ENCODE assay signal across 25 cellular contexts in genomic region chr6:162485464-162485863, GRCh38.
DNase-seq lines count a peak whose midpoint lies in the region; ATAC-seq and TF ChIP-seq lines count a peak whose summit lies in the region.
"Had no signal": no experiment of that assay in that cellular context is flagged by ENCODE, and none has a peak within 500 bp of the region (broad histone marks: within the 10 kb centered on the region; RNA-seq: fewer than 3 reads in every experiment).

No MANE protein-coding gene starts in this region.

- peak; percentile 41 for DNase-seq in NCI-H146 (lab: John Stamatoyannopoulos, UW)
- DNase-seq in NCI-H146 treated with DMSO at 0.1 percent for 48 hours (lab: John Stamatoyannopoulos, UW; ENCODE audit: unreplicated experiment): no peak
- peak; percentile 31 for DNase-seq in BE2C
- peak; percentile 96 for DNase-seq in SK-N-DZ (ENCODE audit: low spot score)
- no peak for DNase-seq in psoas muscle
- DNase-seq in islet precursor cell: no peak
- DNase-seq in NCI-H187 (lab: John Stamatoyannopoulos, UW): no peak
- DNase-seq: 8988T; activated CD8-positive, alpha-beta memory T cell treated with anti-CD3 and anti-CD28 coated beads, Interleukin-2, amount 10 ng/mL, durations not matched to agents 7 days and 5 days; CD4-positive, alpha-beta T cell; cortex of kidney; EL; foreskin fibroblast; left cardiac atrium; mesenchymal stem cell; naive B cell; NCI-H510A treated with DMSO at 0.1 percent for 48 hours; stimulated activated naive CD4-positive, alpha-beta T cell; WERI-Rb-1 had no signal

- H3K4me3 ChIP-seq in BE2C (ENCODE audit: low read depth, low read length) (peak overlapping the region; percentile 37), psoas muscle (peak overlapping the region; percentile 35)
- H3K4me3 ChIP-seq: breast epithelium, GM12878 had no signal

- TF ChIP-seq CTCF in BE2C (IDR thresholded peaks at IDR 0.05; ENCODE audit: low read depth, low read length) (no peak), psoas muscle (IDR thresholded peaks at IDR 0.05) (no peak)

- H3K4me1 ChIP-seq in BE2C: peaks cover 8% of the 10 kb centered on the region
- peaks cover 3% of the 10 kb centered on the region for H3K4me1 ChIP-seq in psoas muscle
- H3K4me1 ChIP-seq: breast epithelium had no signal

- H3K9me3 ChIP-seq in BE2C (no peaks in the 10 kb centered on the region), psoas muscle (no peaks in the 10 kb centered on the region)
- H3K9me3 ChIP-seq: breast epithelium, neutrophil had no signal

- H3K36me3 ChIP-seq in BE2C (no peaks in the 10 kb centered on the region), psoas muscle (ENCODE audit: insufficient read depth in 1 of 2, low read depth in 1 of 2) (no peaks in the 10 kb centered on the region)
- H3K36me3 ChIP-seq: breast epithelium, neutrophil, WERI-Rb-1 had no signal

- H3K27ac ChIP-seq in psoas muscle: no peak overlapping the region
- H3K27ac ChIP-seq: breast epithelium, neutrophil, RWPE1, WERI-Rb-1 had no signal

- 26 to 40% (median 38%) methylated on average over 2 of the region's 2 CpGs for WGBS in psoas muscle, 3 donors

- intact Hi-C loops in psoas muscle (cut with DNase I): no loop called here

- H3K27me3 ChIP-seq in BE2C (no peaks in the 10 kb centered on the region), psoas muscle (ENCODE audit: insufficient read depth in 3 of 3, low read length in 2 of 3) (no peaks in the 10 kb centered on the region)
- H3K27me3 ChIP-seq: breast epithelium, neutrophil had no signal

- ATAC-seq in psoas muscle (no peak), HG03378 (IDR thresholded peaks at IDR 0.05; ENCODE audit: unreplicated experiment) (no peak)
- ATAC-seq: activated CD8-positive, alpha-beta memory T cell treated with anti-CD3 and anti-CD28 coated beads, Interleukin-2, amount 10 ng/mL, durations not matched to agents 7 days and 5 days; GM12878; HCT116 had no signal

Comparison
In these comparisons a context has a peak if more than half of its experiments do, and no peak if none do; other contexts are left out.
1. DNase-seq: peak in NCI-H146 (single experiment), BE2C (single experiment) and SK-N-DZ (single experiment); none in NCI-H146 treated with DMSO at 0.1 percent for 48 hours (single experiment), psoas muscle (0 of 2), islet precursor cell (single experiment) and NCI-H187 (0 of 2).